Comparison of ENCODE assay signal across 16 cellular contexts in genomic region chr20:52275243-52275817, GRCh38.
DNase-seq lines count a peak whose midpoint lies in the region; ATAC-seq and TF ChIP-seq lines count a peak whose summit lies in the region.
"Had no signal": no experiment of that assay in that cellular context is flagged by ENCODE, and none has a peak within 500 bp of the region (broad histone marks: within the 10 kb centered on the region; RNA-seq: fewer than 3 reads in every experiment).

No MANE protein-coding gene starts in this region.

- peaks cover 20% of the 10 kb centered on the region for H3K4me1 Mint-ChIP-seq in nephron progenitor cell

- H3K36me3 Mint-ChIP-seq in nephron progenitor cell (ENCODE audit: low read depth): no peaks in the 10 kb centered on the region

- no peaks in the 10 kb centered on the region for H3K9me3 Mint-ChIP-seq in nephron progenitor cell
- H3K9me3 Mint-ChIP-seq: HFFc6 had no signal

- TF ChIP-seq CTCF in A673 (conservative IDR thresholded peaks at IDR 0.05; ENCODE audit: low read depth, low read length): no peak
- no peak for TF ChIP-seq CTCF in nephron progenitor cell (IDR thresholded peaks at IDR 0.05)

- H3K27ac ChIP-seq in A673 (ENCODE audit: low read depth, low read length, poor library complexity, severe bottlenecking): peak overlapping the region; percentile 10

- H3K4me1 ChIP-seq in A673 (ENCODE audit: insufficient read depth, low read length, poor library complexity, severe bottlenecking): peaks cover 33% of the 10 kb centered on the region

- peak overlapping the region; percentile 67 for H3K27ac Mint-ChIP-seq in nephron progenitor cell
- H3K27ac Mint-ChIP-seq: HFFc6 had no signal

- peaks cover 3% of the 10 kb centered on the region for H3K27me3 Mint-ChIP-seq in nephron progenitor cell (ENCODE audit: low read depth, poor library complexity)

- ATAC-seq in HG03439 (IDR thresholded peaks at IDR 0.05; ENCODE audit: unreplicated experiment): no peak

- H3K4me3 Mint-ChIP-seq in nephron progenitor cell: no peak overlapping the region
- H3K4me3 Mint-ChIP-seq: HFFc6 had no signal

- intact Hi-C loops in A673 (cut with micrococcal nuclease; ENCODE audit: unreplicated experiment): no loop called here

- no TSS peak for BruUV-seq in A673 (replicated peaks; lab: Mats Ljungman, UMichigan)

- H3K4me3 ChIP-seq in A673 (ENCODE audit: low read depth, low read length, poor library complexity, severe bottlenecking): no peak overlapping the region

- H3K9me3 ChIP-seq in A673 (ENCODE audit: low read depth, low read length, poor library complexity, severe bottlenecking): no peaks in the 10 kb centered on the region

- no peaks in the 10 kb centered on the region for H3K27me3 ChIP-seq in A673 (replicated peaks; ENCODE audit: insufficient read depth, low read depth, low read length, poor library complexity)

- CTCF ChIA-PET in A673 (lab: Charles Lee): no interaction called here

- no peak for DNase-seq in A673 (ENCODE audit: low spot score)
- DNase-seq in M059J (ENCODE audit: low read depth): peak; percentile 15
- peak; percentile 16 for DNase-seq in globus pallidus (ENCODE audit: low spot score)
- no peak for DNase-seq in nephron progenitor cell
- no peak for DNase-seq in COR-L47 (lab: John Stamatoyannopoulos, UW)
- DNase-seq in NCI-H2196 treated with DMSO at 0.1 percent for 48 hours (lab: John Stamatoyannopoulos, UW; ENCODE audit: unreplicated experiment): no peak
- DNase-seq in NCI-H187 treated with DMSO at 0.1 percent for 48 hours (lab: John Stamatoyannopoulos, UW): no peak
- DNase-seq: 8988T, Calu3, HFFc6, KG1, NCI-H1092 treated with DMSO at 0.1 percent for 48 hours, NCI-H1694 treated with DMSO at 0.1 percent for 48 hours, NCI-H2171, SIG-M5 had no signal

- POLR2A ChIA-PET in A673 (lab: Charles Lee; ENCODE audit: low non-redundant PET): no interaction called here

- no peaks in the 10 kb centered on the region for H3K36me3 ChIP-seq in A673 (ENCODE audit: insufficient read depth, low read length, poor library complexity, severe bottlenecking)

Comparison
In these comparisons a context has a peak if more than half of its experiments do, and no peak if none do; other contexts are left out.
1. DNase-seq: peak in M059J (single experiment) and globus pallidus (single experiment); none in A673 (single experiment), nephron progenitor cell (single experiment), COR-L47 (single experiment), NCI-H2196 treated with DMSO at 0.1 percent for 48 hours (single experiment) and NCI-H187 treated with DMSO at 0.1 percent for 48 hours (single experiment).